ENCODE assay signal across 1 cellular context in the genomic region with DNA sequence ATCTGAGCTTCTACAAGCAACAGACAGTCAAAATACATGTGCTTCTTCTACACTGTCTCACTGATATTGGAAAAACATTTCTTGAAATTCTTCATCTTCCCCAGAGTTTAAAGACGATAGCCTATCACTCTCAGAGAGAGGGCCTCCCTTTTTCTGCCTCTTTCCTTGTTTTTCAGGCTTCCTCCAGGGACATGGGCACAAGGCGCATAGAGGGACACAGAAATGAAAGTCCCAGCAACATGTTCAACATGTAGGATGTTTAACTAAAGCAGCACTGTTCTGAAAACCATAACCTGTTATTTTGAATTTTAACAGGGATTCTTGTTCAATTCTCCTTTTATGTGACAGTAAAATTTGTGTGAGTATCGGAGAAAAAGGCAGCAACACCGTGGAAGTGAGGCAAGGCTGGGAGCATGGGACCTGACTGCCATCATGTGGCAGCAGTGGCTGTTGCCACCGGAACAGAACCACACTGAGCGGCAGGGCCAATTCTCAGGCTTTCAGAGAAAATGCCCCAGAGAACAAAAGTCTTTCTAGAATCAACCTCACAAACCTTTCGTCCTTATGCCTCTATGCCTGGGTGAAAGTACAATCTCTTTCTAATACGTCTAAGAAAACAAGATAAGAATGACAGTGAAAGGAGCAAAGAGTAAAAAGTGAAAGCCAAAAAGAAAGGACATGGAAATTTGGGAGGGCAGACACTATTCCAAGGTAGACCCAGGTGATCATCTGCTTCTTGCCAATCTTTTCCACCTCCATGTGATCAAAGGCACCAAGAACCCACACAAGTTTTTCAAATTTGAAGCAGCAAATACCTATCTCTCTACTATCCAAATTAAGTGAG.
TF ChIP-seq lines count a peak whose summit lies in the region.

No MANE protein-coding gene starts in this region.

TF ChIP-seq in SK-N-SH, 30 proteins besides CTCF, POLR2A, EP300 and RAD21 (continued from another document):
- TF ChIP-seq, protein P1, sequence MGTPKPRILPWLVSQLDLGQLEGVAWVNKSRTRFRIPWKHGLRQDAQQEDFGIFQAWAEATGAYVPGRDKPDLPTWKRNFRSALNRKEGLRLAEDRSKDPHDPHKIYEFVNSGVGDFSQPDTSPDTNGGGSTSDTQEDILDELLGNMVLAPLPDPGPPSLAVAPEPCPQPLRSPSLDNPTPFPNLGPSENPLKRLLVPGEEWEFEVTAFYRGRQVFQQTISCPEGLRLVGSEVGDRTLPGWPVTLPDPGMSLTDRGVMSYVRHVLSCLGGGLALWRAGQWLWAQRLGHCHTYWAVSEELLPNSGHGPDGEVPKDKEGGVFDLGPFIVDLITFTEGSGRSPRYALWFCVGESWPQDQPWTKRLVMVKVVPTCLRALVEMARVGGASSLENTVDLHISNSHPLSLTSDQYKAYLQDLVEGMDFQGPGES (IDR thresholded peaks at IDR 0.05; ENCODE audit: low read depth, low read length) = no peak
- TF ChIP-seq, protein P2, sequence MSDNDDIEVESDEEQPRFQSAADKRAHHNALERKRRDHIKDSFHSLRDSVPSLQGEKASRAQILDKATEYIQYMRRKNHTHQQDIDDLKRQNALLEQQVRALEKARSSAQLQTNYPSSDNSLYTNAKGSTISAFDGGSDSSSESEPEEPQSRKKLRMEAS (IDR thresholded peaks at IDR 0.05; ENCODE audit: low read depth) = no peak
